Comparison of ENCODE assay signal across 1 cellular context in the genomic region with DNA sequence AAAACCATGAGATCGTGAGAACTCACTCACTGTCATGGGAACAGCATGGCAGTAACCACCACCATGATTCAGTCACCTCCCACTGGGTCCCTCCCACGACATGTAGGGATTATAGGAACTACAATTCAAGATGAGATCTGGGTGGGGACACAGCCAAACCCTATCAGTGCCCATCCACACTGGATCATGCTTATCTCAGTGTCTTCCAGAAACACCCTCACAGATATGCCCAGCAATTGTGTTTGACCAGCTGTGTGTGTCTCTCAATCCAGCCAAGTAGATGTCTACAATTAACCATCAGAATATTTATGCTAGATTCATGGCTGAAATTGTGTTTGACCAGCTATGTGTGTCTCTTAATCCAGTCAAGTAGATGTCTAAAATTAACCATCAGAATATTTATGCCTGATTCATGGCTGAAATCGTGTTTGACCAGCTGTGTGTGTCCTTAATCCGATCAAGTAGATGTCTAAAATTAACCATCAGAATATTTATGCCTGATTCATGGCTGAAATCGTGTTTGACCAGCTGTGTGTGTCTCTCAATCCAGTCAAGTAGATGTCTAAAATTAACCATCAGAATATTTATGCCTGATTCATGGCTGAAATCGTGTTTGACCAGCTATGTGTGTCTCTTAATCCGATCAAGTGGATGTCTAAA. TPM values are rescaled to one million over a fixed set of nuclear protein-coding genes. Genes with fewer than 3 reads are reported as not detected.
"Had no signal": no experiment of that assay in that cellular context is flagged by ENCODE, and none has a peak within 500 bp of the region (broad histone marks: within the 10 kb centered on the region; RNA-seq: fewer than 3 reads in every experiment).

No MANE protein-coding gene starts in this region.

RNA-seq across cellular contexts. Expression of a gene that starts 38.5 kb away (rescaled TPM):
- total RNA-seq: PC-3 had no signal
